9 cellular contexts compared by ENCODE assay signal in the genomic region with DNA sequence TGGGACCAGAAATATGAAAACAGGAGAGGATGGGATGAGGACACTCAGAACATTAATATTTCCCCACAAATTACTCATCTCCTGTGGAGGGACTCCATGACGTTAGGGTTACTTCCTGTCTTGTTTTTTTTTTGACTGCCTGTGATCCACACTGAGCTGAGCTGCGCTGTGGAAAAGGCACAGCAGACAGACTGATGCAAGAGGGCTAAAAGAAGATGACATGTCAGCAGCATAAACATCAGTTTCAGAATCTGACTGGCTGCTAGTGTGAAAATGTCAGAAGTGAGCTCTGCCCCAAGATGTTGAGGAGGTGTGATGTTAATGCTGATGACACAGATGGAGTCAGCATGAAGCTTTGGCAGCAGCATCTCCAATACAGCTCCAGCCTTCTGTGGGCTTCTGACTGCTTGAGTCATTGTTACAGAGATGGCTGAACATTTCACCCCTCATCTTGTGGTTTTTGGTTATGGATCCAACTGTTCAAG.
DNase-seq lines count a peak whose midpoint lies in the region; ATAC-seq and TF ChIP-seq lines count a peak whose summit lies in the region.
"Had no signal": no experiment of that assay in that cellular context is flagged by ENCODE, and none has a peak within 500 bp of the region (broad histone marks: within the 10 kb centered on the region; RNA-seq: fewer than 3 reads in every experiment).

No MANE protein-coding gene starts in this region.

- H3K27ac ChIP-seq in right atrium auricular region: peak overlapping the region; percentile 12 to 65

- no peak for ATAC-seq in GM21528 (IDR thresholded peaks at IDR 0.05; ENCODE audit: low FRiP score, unreplicated experiment)
- ATAC-seq: T-cell had no signal

- peaks cover 0 to 23% of the 10 kb centered on the region in 2 donors for H3K9me3 ChIP-seq in right atrium auricular region

- no peaks in the 10 kb centered on the region for H3K4me1 ChIP-seq in right atrium auricular region

- peak; percentile 3 for DNase-seq in NK-92 treated with Interleukin-12 subunit alpha and Interleukin-12 subunit beta, amount 100 ng/mL, for 24 hours (lab: John Stamatoyannopoulos, UW)
- DNase-seq in NK-92 (lab: John Stamatoyannopoulos, UW; ENCODE audit: unreplicated experiment): no peak
- peak; percentile 92 for DNase-seq in amniotic epithelial cell (ENCODE audit: low read depth)
- DNase-seq in right atrium auricular region (ENCODE audit: low spot score): peak; percentile 83
- peak; percentile 99 for DNase-seq in stromal cell of bone marrow (ENCODE audit: low read depth)
- no peak for DNase-seq in NCI-H82 treated with DMSO at 0.1 percent for 48 hours (lab: John Stamatoyannopoulos, UW; ENCODE audit: unreplicated experiment)
- no peak for DNase-seq in C1 segment of cervical spinal cord (lab: John Stamatoyannopoulos, UW)
- DNase-seq: T-cell had no signal

- TF ChIP-seq CTCF in right atrium auricular region (IDR thresholded peaks at IDR 0.05): no peak

- no peaks in the 10 kb centered on the region for H3K27me3 ChIP-seq in right atrium auricular region

- H3K4me3 ChIP-seq in right atrium auricular region: no peak overlapping the region

- H3K36me3 ChIP-seq in right atrium auricular region: no peaks in the 10 kb centered on the region

Comparison
In these comparisons a context has a peak if more than half of its experiments do, and no peak if none do; other contexts are left out.
1. DNase-seq: peak in NK-92 treated with Interleukin-12 subunit alpha and Interleukin-12 subunit beta, amount 100 ng/mL, for 24 hours (single experiment), amniotic epithelial cell (single experiment), right atrium auricular region (single experiment) and stromal cell of bone marrow (single experiment); none in NK-92 (single experiment), NCI-H82 treated with DMSO at 0.1 percent for 48 hours (single experiment) and C1 segment of cervical spinal cord (0 of 14).